1 cellular context compared by ENCODE assay signal in the genomic region with DNA sequence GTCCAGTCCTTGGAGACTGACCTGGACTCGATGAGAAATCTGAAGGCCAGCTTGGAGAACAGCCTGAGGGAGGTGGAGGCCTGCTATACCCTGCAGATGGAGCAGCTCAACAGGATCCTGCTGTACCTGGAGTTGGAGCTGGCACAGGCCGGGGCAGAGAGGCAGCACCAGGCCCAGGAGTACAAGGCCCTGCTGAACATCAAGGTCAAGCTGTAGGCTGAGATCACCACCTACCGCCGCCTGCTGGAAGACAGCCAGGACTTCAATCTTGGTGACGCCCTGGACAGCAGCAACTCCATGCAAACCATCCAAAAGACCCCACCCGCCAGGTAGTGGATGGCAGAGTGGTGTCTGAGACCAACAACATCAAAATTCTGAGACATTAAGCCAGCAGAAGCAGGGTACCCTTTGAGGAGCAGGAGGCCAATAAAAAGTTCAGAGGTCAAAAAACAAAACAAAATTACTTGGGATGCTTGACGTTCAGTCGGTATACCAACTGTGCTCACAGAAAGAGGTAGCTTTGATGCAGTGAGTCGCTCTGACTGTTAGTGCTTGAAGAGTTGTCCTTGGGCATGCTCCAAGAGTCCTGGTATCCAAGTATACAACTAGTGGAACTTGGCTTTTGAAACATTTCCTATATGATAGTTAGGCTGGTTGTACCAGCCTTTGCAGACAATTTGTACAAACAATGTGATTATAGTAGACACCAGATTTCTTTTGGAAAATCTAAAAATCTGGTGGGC.
TF ChIP-seq lines count a peak whose summit lies in the region.

No MANE protein-coding gene starts in this region.

TF ChIP-seq in WTC11, 78 proteins besides CTCF, POLR2A, EP300 and RAD21 (continued from another document):
- no peak for TF ChIP-seq ZNF263 (CRISPR knock-in tag; IDR thresholded peaks at IDR 0.05; ENCODE audit: low read depth)
- TF ChIP-seq, protein P1, sequence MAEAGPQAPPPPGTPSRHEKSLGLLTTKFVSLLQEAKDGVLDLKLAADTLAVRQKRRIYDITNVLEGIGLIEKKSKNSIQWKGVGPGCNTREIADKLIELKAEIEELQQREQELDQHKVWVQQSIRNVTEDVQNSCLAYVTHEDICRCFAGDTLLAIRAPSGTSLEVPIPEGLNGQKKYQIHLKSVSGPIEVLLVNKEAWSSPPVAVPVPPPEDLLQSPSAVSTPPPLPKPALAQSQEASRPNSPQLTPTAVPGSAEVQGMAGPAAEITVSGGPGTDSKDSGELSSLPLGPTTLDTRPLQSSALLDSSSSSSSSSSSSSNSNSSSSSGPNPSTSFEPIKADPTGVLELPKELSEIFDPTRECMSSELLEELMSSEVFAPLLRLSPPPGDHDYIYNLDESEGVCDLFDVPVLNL (CRISPR knock-in tag; IDR thresholded peaks at IDR 0.05; ENCODE audit: borderline replicate concordance, low read depth) = no peak
- TF ChIP-seq ZNF219 (CRISPR knock-in tag; IDR thresholded peaks at IDR 0.05; ENCODE audit: borderline replicate concordance) = no peak
- TF ChIP-seq CREM (CRISPR knock-in tag; IDR thresholded peaks at IDR 0.05) = no peak
- no peak for TF ChIP-seq ESRRA (CRISPR knock-in tag; IDR thresholded peaks at IDR 0.05; ENCODE audit: borderline replicate concordance)
- no peak for TF ChIP-seq NR2C2 (CRISPR knock-in tag; IDR thresholded peaks at IDR 0.05)
- no peak for TF ChIP-seq ZNF232 (CRISPR knock-in tag; IDR thresholded peaks at IDR 0.05)
- no peak for TF ChIP-seq ZNF396 (CRISPR knock-in tag; IDR thresholded peaks at IDR 0.05; ENCODE audit: borderline replicate concordance)
- TF ChIP-seq PRDM15 (CRISPR knock-in tag; IDR thresholded peaks at IDR 0.05) = no peak
- TF ChIP-seq, protein P2, sequence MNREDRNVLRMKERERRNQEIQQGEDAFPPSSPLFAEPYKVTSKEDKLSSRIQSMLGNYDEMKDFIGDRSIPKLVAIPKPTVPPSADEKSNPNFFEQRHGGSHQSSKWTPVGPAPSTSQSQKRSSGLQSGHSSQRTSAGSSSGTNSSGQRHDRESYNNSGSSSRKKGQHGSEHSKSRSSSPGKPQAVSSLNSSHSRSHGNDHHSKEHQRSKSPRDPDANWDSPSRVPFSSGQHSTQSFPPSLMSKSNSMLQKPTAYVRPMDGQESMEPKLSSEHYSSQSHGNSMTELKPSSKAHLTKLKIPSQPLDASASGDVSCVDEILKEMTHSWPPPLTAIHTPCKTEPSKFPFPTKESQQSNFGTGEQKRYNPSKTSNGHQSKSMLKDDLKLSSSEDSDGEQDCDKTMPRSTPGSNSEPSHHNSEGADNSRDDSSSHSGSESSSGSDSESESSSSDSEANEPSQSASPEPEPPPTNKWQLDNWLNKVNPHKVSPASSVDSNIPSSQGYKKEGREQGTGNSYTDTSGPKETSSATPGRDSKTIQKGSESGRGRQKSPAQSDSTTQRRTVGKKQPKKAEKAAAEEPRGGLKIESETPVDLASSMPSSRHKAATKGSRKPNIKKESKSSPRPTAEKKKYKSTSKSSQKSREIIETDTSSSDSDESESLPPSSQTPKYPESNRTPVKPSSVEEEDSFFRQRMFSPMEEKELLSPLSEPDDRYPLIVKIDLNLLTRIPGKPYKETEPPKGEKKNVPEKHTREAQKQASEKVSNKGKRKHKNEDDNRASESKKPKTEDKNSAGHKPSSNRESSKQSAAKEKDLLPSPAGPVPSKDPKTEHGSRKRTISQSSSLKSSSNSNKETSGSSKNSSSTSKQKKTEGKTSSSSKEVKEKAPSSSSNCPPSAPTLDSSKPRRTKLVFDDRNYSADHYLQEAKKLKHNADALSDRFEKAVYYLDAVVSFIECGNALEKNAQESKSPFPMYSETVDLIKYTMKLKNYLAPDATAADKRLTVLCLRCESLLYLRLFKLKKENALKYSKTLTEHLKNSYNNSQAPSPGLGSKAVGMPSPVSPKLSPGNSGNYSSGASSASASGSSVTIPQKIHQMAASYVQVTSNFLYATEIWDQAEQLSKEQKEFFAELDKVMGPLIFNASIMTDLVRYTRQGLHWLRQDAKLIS (CRISPR knock-in tag; IDR thresholded peaks at IDR 0.05; ENCODE audit: borderline replicate concordance) = no peak
- no peak for TF ChIP-seq HMGA2 (CRISPR knock-in tag; IDR thresholded peaks at IDR 0.05)
- TF ChIP-seq, protein P3, sequence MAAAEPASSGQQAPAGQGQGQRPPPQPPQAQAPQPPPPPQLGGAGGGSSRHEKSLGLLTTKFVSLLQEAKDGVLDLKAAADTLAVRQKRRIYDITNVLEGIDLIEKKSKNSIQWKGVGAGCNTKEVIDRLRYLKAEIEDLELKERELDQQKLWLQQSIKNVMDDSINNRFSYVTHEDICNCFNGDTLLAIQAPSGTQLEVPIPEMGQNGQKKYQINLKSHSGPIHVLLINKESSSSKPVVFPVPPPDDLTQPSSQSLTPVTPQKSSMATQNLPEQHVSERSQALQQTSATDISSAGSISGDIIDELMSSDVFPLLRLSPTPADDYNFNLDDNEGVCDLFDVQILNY (CRISPR knock-in tag; IDR thresholded peaks at IDR 0.05) = no peak
- TF ChIP-seq SOX15 (CRISPR knock-in tag; IDR thresholded peaks at IDR 0.05) = no peak
